In the genomic region with DNA sequence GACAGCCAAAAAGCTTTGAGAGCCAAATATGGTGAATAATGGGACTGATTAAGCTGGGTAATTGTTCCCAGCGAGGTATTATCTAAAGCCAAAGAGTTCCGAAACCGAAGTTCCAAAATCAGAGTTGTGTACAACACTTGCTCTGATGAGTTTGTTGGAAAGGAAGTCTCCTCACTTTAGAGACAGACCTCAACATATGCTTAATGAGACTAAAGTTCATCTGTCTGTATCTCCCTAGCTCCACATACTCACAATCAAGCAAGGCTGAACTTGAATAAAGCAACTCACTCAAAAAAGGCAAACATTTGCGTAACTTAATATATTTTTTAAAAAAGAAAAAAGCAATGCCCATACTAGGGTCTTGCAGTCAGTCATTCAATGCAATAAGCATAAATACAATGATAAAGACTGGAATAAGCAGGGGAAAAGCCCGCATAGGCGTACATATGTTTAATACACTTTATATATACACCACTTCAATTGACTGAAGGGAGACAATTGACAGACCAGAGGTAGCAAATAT, we compare ENCODE assay signal across 17 cellular contexts.
DNase-seq lines count a peak whose midpoint lies in the region; ATAC-seq and TF ChIP-seq lines count a peak whose summit lies in the region.
"Had no signal": no experiment of that assay in that cellular context is flagged by ENCODE, and none has a peak within 500 bp of the region (broad histone marks: within the 10 kb centered on the region; RNA-seq: fewer than 3 reads in every experiment).

No MANE protein-coding gene starts in this region.

- peaks cover 5% of the 10 kb centered on the region for H3K4me1 Mint-ChIP-seq in activated naive CD8-positive, alpha-beta T cell treated with anti-CD3 and anti-CD28 coated beads for 36 hours

- H3K4me3 Mint-ChIP-seq in activated naive CD8-positive, alpha-beta T cell treated with anti-CD3 and anti-CD28 coated beads for 36 hours: no peak overlapping the region
- H3K4me3 Mint-ChIP-seq: activated naive CD4-positive, alpha-beta T cell treated with anti-CD3 and anti-CD28 coated beads, Interleukin-2, amount 50 U/mL, for 24 hours; activated T-cell treated with anti-CD3 and anti-CD28 coated beads, Interleukin-2, amount 50 U/mL, for 72 hours had no signal

- TF ChIP-seq POLR2A in prostate gland (IDR thresholded peaks at IDR 0.05): no peak

- no peaks in the 10 kb centered on the region for H3K36me3 Mint-ChIP-seq in activated naive CD8-positive, alpha-beta T cell treated with anti-CD3 and anti-CD28 coated beads for 36 hours

- ATAC-seq in left colon: peak; percentile 63
- no peak for ATAC-seq in foreskin keratinocyte
- ATAC-seq in GM21526 (IDR thresholded peaks at IDR 0.05; ENCODE audit: low FRiP score, unreplicated experiment): no peak
- ATAC-seq: activated T-cell treated with anti-CD3 and anti-CD28 coated beads, Interleukin-2, amount 50 U/mL, for 72 hours had no signal

- H3K27ac Mint-ChIP-seq in activated naive CD8-positive, alpha-beta T cell treated with anti-CD3 and anti-CD28 coated beads for 36 hours: no peak overlapping the region
- H3K27ac Mint-ChIP-seq: activated naive CD4-positive, alpha-beta T cell treated with anti-CD3 and anti-CD28 coated beads, Interleukin-2, amount 50 U/mL, for 24 hours; activated T-cell treated with anti-CD3 and anti-CD28 coated beads, Interleukin-2, amount 50 U/mL, for 72 hours had no signal

- DNase-seq in SJSA1 (ENCODE audit: low read depth in 1 of 2, low spot score in 2 of 2): no peak
- no peak for DNase-seq in left colon
- DNase-seq in prostate gland (ENCODE audit: low spot score): no peak
- no peak for DNase-seq in activated naive CD8-positive, alpha-beta T cell treated with anti-CD3 and anti-CD28 coated beads for 36 hours
- DNase-seq in foreskin keratinocyte: no peak
- DNase-seq in NCI-H1105 (lab: John Stamatoyannopoulos, UW): no peak
- DNase-seq: activated T-cell treated with anti-CD3 and anti-CD28 coated beads, Interleukin-2, amount 50 U/mL, for 72 hours; Karpas-422; mesenchymal stem cell; NCI-H1048; NCI-H2107; SW 1271 had no signal

- H3K9me3 ChIP-seq in SJSA1 (replicated peaks): no peaks in the 10 kb centered on the region
- no peaks in the 10 kb centered on the region for H3K9me3 ChIP-seq in prostate gland
- H3K9me3 ChIP-seq: HAP-1, vagina had no signal

- intact Hi-C loops in left colon (cut with DNase I, micrococcal nuclease) (no loop called here), prostate gland (cut with DNase I) (no loop called here)

- H3K4me1 ChIP-seq in SJSA1 (replicated peaks) (peaks cover 52% of the 10 kb centered on the region), prostate gland (replicated peaks) (peaks cover 12% of the 10 kb centered on the region), foreskin keratinocyte (no peaks in the 10 kb centered on the region)

- no peaks in the 10 kb centered on the region for H3K9me3 Mint-ChIP-seq in activated naive CD8-positive, alpha-beta T cell treated with anti-CD3 and anti-CD28 coated beads for 36 hours
- H3K9me3 Mint-ChIP-seq: activated naive CD4-positive, alpha-beta T cell treated with anti-CD3 and anti-CD28 coated beads, Interleukin-2, amount 50 U/mL, for 24 hours; activated T-cell treated with anti-CD3 and anti-CD28 coated beads, Interleukin-2, amount 50 U/mL, for 72 hours had no signal

- no peaks in the 10 kb centered on the region for H3K27me3 Mint-ChIP-seq in activated naive CD8-positive, alpha-beta T cell treated with anti-CD3 and anti-CD28 coated beads for 36 hours
- H3K27me3 Mint-ChIP-seq: activated naive CD4-positive, alpha-beta T cell treated with anti-CD3 and anti-CD28 coated beads, Interleukin-2, amount 50 U/mL, for 24 hours had no signal

- H3K27me3 ChIP-seq in SJSA1 (replicated peaks): no peaks in the 10 kb centered on the region
- H3K27me3 ChIP-seq in prostate gland (replicated peaks; ENCODE audit: insufficient read depth): no peaks in the 10 kb centered on the region
- H3K27me3 ChIP-seq in foreskin keratinocyte: no peaks in the 10 kb centered on the region
- H3K27me3 ChIP-seq: vagina had no signal

- peak overlapping the region; percentile 98 for H3K27ac ChIP-seq in 22Rv1
- peak overlapping the region; percentile 50 for H3K27ac ChIP-seq in SJSA1
- peak overlapping the region; percentile 72 to 83 for H3K27ac ChIP-seq in prostate gland
- H3K27ac ChIP-seq in foreskin keratinocyte: no peak overlapping the region
- H3K27ac ChIP-seq: vagina had no signal

- WGBS in prostate gland: 69% methylated on average over 6 of the region's 6 CpGs

- H3K4me3 ChIP-seq in SJSA1 (no peak overlapping the region), prostate gland (peak overlapping the region in 1 of 2 donors; percentile 2)
- H3K4me3 ChIP-seq: HAP-1, vagina had no signal

- TF ChIP-seq CTCF in 22Rv1 (IDR thresholded peaks at IDR 0.05): no peak
- no peak for TF ChIP-seq CTCF in prostate gland (IDR thresholded peaks at IDR 0.05)
- no peak for TF ChIP-seq CTCF in foreskin keratinocyte (conservative IDR thresholded peaks at IDR 0.05)

- H3K36me3 ChIP-seq in SJSA1 (peaks cover 26% of the 10 kb centered on the region), prostate gland (no peaks in the 10 kb centered on the region)
- H3K36me3 ChIP-seq: HAP-1, vagina had no signal
